In genomic region chr6:103183831-103184411, GRCh38 we compare ENCODE assay signal across 25 cellular contexts.
A peak's percentile ranks its signal among the peaks of the same experiment; 100 is the strongest.
DNase-seq lines count a peak whose midpoint lies in the region; ATAC-seq and TF ChIP-seq lines count a peak whose summit lies in the region.
"Had no signal": no experiment of that assay in that cellular context is flagged by ENCODE, and none has a peak within 500 bp of the region (broad histone marks: within the 10 kb centered on the region; RNA-seq: fewer than 3 reads in every experiment).

No MANE protein-coding gene starts in this region.

- no peaks in the 10 kb centered on the region for H3K36me3 ChIP-seq in GM23338 (ENCODE audit: insufficient read depth)
- no peaks in the 10 kb centered on the region for H3K36me3 ChIP-seq in gastroesophageal sphincter
- no peaks in the 10 kb centered on the region for H3K36me3 ChIP-seq in neural progenitor cell
- no peaks in the 10 kb centered on the region for H3K36me3 ChIP-seq in HAP-1 (replicated peaks)

- peaks cover 1% of the 10 kb centered on the region for H3K27me3 Mint-ChIP-seq in GM23338 (ENCODE audit: insufficient read depth, low read depth, poor library complexity)
- H3K27me3 Mint-ChIP-seq in neural progenitor cell (ENCODE audit: insufficient read depth, low read depth) = peaks cover 2% of the 10 kb centered on the region
- H3K27me3 Mint-ChIP-seq: activated CD4-positive, alpha-beta T cell treated with anti-CD3 and anti-CD28 coated beads, Interleukin-2, amount 10 ng/mL, durations not matched to agents 7 days and 5 days; activated naive CD8-positive, alpha-beta T cell had no signal

- ATAC-seq in GM23338 (peak; percentile 95), gastroesophageal sphincter (peak; percentile 48)
- ATAC-seq: left ventricle myocardium superior, mucosa of descending colon, right cardiac atrium had no signal

- H3K9me3 ChIP-seq in gastroesophageal sphincter = no peaks in the 10 kb centered on the region
- no peaks in the 10 kb centered on the region for H3K9me3 ChIP-seq in neural progenitor cell (ENCODE audit: low read depth)
- no peaks in the 10 kb centered on the region for H3K9me3 ChIP-seq in HAP-1
- H3K9me3 ChIP-seq: mucosa of descending colon had no signal

- H3K4me2 ChIP-seq in GM23338 (no peak overlapping the region), neural progenitor cell (no peak overlapping the region)

- DNase-seq in GM23338 (ENCODE audit: low spot score) (peak; percentile 32), NCI-H69 (lab: John Stamatoyannopoulos, UW) (peak; percentile 25), neural progenitor cell (ENCODE audit: low spot score) (peak; percentile 46), SHP77 treated with DMSO at 0.1 percent for 48 hours (lab: John Stamatoyannopoulos, UW) (no peak), medulla oblongata (ENCODE audit: extremely low spot score) (no peak), HAP-1 (ENCODE audit: low spot score in 2 of 2) (no peak)
- DNase-seq: activated CD4-positive, alpha-beta T cell treated with anti-CD3 and anti-CD28 coated beads, Interleukin-2, amount 10 ng/mL, durations not matched to agents 7 days and 5 days; dorsolateral prefrontal cortex; EL; glutamatergic neuron; KBM-7; left ventricle myocardium superior; mucosa of descending colon; NCI-H1436; NCI-H524; stimulated activated CD4-positive, alpha-beta T cell treated with anti-CD3 and anti-CD28 coated beads, Interleukin-4, amount 100 ng/mL, for 24 hours; stimulated activated naive CD4-positive, alpha-beta T cell treated with Interleukin-2 at 50 U/mL for 16 hours; T-helper 2 cell had no signal

- no peaks in the 10 kb centered on the region for H4K20me1 ChIP-seq in GM23338 (replicated peaks; ENCODE audit: insufficient read depth)
- H4K20me1 ChIP-seq in neural progenitor cell (ENCODE audit: low read depth) = no peaks in the 10 kb centered on the region

- H3K27me3 ChIP-seq in GM23338 (ENCODE audit: insufficient read depth) = no peaks in the 10 kb centered on the region
- H3K27me3 ChIP-seq in gastroesophageal sphincter = no peaks in the 10 kb centered on the region
- H3K27me3 ChIP-seq in neural progenitor cell = no peaks in the 10 kb centered on the region
- no peaks in the 10 kb centered on the region for H3K27me3 ChIP-seq in HAP-1 (ENCODE audit: low read depth)

- H3K4me3 Mint-ChIP-seq in GM23338 (no peak overlapping the region), neural progenitor cell (no peak overlapping the region)
- H3K4me3 Mint-ChIP-seq: activated CD4-positive, alpha-beta T cell treated with anti-CD3 and anti-CD28 coated beads, Interleukin-2, amount 10 ng/mL, durations not matched to agents 7 days and 5 days; activated naive CD8-positive, alpha-beta T cell; activated T-helper 1 cell treated with anti-CD3 and anti-CD28 coated beads, Interleukin-12 subunit alpha, Interleukin-12 subunit beta, Interleukin-2, Interleukin-4 antibody, amounts not matched to agents 30 ng/mL and 10 ng/mL and 1 ng/mL, durations not matched to agents 14 hours and 24 hours and 36 hours; nephron had no signal

- no peak for TF ChIP-seq CTCF in GM23338 (conservative IDR thresholded peaks at IDR 0.05; ENCODE audit: low read depth in 2 of 2)
- TF ChIP-seq CTCF in gastroesophageal sphincter (IDR thresholded peaks at IDR 0.05) = no peak
- no peak for TF ChIP-seq CTCF in neural progenitor cell (IDR thresholded peaks at IDR 0.05)

- no peaks in the 10 kb centered on the region; the same call in 2 of the 3 replicates for H3K9me3 Mint-ChIP-seq in GM23338
- no peaks in the 10 kb centered on the region for H3K9me3 Mint-ChIP-seq in neural progenitor cell
- H3K9me3 Mint-ChIP-seq: activated T-helper 1 cell treated with anti-CD3 and anti-CD28 coated beads, Interleukin-12 subunit alpha, Interleukin-12 subunit beta, Interleukin-2, Interleukin-4 antibody, amounts not matched to agents 30 ng/mL and 10 ng/mL and 1 ng/mL, durations not matched to agents 14 hours and 24 hours and 36 hours; nephron had no signal

- no peak for TF ChIP-seq POLR2A in gastroesophageal sphincter (IDR thresholded peaks at IDR 0.05)

- in situ Hi-C loops in HAP-1 (cut with MboI; ENCODE audit: low sequenced_read_pairs) = no loop called here

- WGBS in gastroesophageal sphincter (ENCODE audit: low coverage in 1 of 2), 2 donors = 80% methylated on average over 1 of the region's 3 CpGs; no CpG with 5 or more reads in 1 of the 2 donors

- no peak overlapping the region for H3K4me3 ChIP-seq in GM23338
- H3K4me3 ChIP-seq in gastroesophageal sphincter = no peak overlapping the region
- H3K4me3 ChIP-seq in neural progenitor cell = no peak overlapping the region
- H3K4me3 ChIP-seq in HAP-1 = no peak overlapping the region
- H3K4me3 ChIP-seq: dorsolateral prefrontal cortex, mucosa of descending colon had no signal

- H3K27ac ChIP-seq in GM23338 (ENCODE audit: low read depth) = no peak overlapping the region
- no peak overlapping the region for H3K27ac ChIP-seq in gastroesophageal sphincter
- H3K27ac ChIP-seq in neural progenitor cell = no peak overlapping the region
- H3K27ac ChIP-seq: dorsolateral prefrontal cortex, parathyroid adenoma, VCaP had no signal

- TF ChIP-seq EP300 in gastroesophageal sphincter (IDR thresholded peaks at IDR 0.05) = no peak

- H3K36me3 Mint-ChIP-seq in GM23338 (ENCODE audit: low read depth) (no peaks in the 10 kb centered on the region), neural progenitor cell (no peaks in the 10 kb centered on the region)
- H3K36me3 Mint-ChIP-seq: activated naive CD8-positive, alpha-beta T cell had no signal

- no peak overlapping the region for H3K27ac Mint-ChIP-seq in GM23338
- no peak overlapping the region for H3K27ac Mint-ChIP-seq in neural progenitor cell
- H3K27ac Mint-ChIP-seq: activated CD4-positive, alpha-beta T cell treated with anti-CD3 and anti-CD28 coated beads, Interleukin-2, amount 10 ng/mL, durations not matched to agents 7 days and 5 days; activated naive CD8-positive, alpha-beta T cell; activated T-helper 1 cell treated with anti-CD3 and anti-CD28 coated beads, Interleukin-12 subunit alpha, Interleukin-12 subunit beta, Interleukin-2, Interleukin-4 antibody, amounts not matched to agents 30 ng/mL and 10 ng/mL and 1 ng/mL, durations not matched to agents 14 hours and 24 hours and 36 hours; nephron had no signal

- H3F3A ChIP-seq in GM23338 (replicated peaks; ENCODE audit: low read depth) (no peaks in the 10 kb centered on the region), neural progenitor cell (ENCODE audit: low read depth) (no peaks in the 10 kb centered on the region)

- H2AFZ ChIP-seq in GM23338 (no peak overlapping the region), neural progenitor cell (replicated peaks) (no peak overlapping the region)
- H2AFZ ChIP-seq: parathyroid adenoma had no signal

- H3K4me1 ChIP-seq in GM23338 (ENCODE audit: insufficient read depth) (no peaks in the 10 kb centered on the region), gastroesophageal sphincter (no peaks in the 10 kb centered on the region), neural progenitor cell (no peaks in the 10 kb centered on the region), HAP-1 (no peaks in the 10 kb centered on the region)
- H3K4me1 ChIP-seq: parathyroid adenoma had no signal

- no peaks in the 10 kb centered on the region for H3K4me1 Mint-ChIP-seq in GM23338
- H3K4me1 Mint-ChIP-seq in neural progenitor cell = no peaks in the 10 kb centered on the region
- H3K4me1 Mint-ChIP-seq: activated CD4-positive, alpha-beta T cell treated with anti-CD3 and anti-CD28 coated beads, Interleukin-2, amount 10 ng/mL, durations not matched to agents 7 days and 5 days; nephron had no signal

- H3K9ac ChIP-seq in neural progenitor cell = no peak overlapping the region
- H3K9ac ChIP-seq: parathyroid adenoma had no signal

- H3K79me2 ChIP-seq in GM23338 (replicated peaks; ENCODE audit: insufficient read depth) (no peaks in the 10 kb centered on the region), neural progenitor cell (ENCODE audit: low read depth) (no peaks in the 10 kb centered on the region)
- H3K79me2 ChIP-seq: parathyroid adenoma had no signal

- no peaks in the 10 kb centered on the region for H3K9me2 ChIP-seq in GM23338 (ENCODE audit: insufficient read depth)

TF ChIP-seq in GM23338, 12 proteins besides CTCF, POLR2A, EP300 and RAD21:
- TF ChIP-seq ZNF331 (CRISPR knock-in tag; IDR thresholded peaks at IDR 0.05; ENCODE audit: low read depth) = no peak
- TF ChIP-seq STAT1 (IDR thresholded peaks at IDR 0.05; ENCODE audit: unreplicated experiment) = no peak
- TF ChIP-seq, protein P1, sequence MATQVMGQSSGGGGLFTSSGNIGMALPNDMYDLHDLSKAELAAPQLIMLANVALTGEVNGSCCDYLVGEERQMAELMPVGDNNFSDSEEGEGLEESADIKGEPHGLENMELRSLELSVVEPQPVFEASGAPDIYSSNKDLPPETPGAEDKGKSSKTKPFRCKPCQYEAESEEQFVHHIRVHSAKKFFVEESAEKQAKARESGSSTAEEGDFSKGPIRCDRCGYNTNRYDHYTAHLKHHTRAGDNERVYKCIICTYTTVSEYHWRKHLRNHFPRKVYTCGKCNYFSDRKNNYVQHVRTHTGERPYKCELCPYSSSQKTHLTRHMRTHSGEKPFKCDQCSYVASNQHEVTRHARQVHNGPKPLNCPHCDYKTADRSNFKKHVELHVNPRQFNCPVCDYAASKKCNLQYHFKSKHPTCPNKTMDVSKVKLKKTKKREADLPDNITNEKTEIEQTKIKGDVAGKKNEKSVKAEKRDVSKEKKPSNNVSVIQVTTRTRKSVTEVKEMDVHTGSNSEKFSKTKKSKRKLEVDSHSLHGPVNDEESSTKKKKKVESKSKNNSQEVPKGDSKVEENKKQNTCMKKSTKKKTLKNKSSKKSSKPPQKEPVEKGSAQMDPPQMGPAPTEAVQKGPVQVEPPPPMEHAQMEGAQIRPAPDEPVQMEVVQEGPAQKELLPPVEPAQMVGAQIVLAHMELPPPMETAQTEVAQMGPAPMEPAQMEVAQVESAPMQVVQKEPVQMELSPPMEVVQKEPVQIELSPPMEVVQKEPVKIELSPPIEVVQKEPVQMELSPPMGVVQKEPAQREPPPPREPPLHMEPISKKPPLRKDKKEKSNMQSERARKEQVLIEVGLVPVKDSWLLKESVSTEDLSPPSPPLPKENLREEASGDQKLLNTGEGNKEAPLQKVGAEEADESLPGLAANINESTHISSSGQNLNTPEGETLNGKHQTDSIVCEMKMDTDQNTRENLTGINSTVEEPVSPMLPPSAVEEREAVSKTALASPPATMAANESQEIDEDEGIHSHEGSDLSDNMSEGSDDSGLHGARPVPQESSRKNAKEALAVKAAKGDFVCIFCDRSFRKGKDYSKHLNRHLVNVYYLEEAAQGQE (IDR thresholded peaks at IDR 0.05; ENCODE audit: unreplicated experiment) = peak; percentile 81

Comparison
In these comparisons a context has a peak if more than half of its experiments do, and no peak if none do; other contexts are left out.
1. DNase-seq: peak in GM23338 (single experiment), NCI-H69 (single experiment) and neural progenitor cell (single experiment); none in SHP77 treated with DMSO at 0.1 percent for 48 hours (single experiment), medulla oblongata (single experiment) and HAP-1 (0 of 2).